1 cellular context compared by ENCODE assay signal in the genomic region with DNA sequence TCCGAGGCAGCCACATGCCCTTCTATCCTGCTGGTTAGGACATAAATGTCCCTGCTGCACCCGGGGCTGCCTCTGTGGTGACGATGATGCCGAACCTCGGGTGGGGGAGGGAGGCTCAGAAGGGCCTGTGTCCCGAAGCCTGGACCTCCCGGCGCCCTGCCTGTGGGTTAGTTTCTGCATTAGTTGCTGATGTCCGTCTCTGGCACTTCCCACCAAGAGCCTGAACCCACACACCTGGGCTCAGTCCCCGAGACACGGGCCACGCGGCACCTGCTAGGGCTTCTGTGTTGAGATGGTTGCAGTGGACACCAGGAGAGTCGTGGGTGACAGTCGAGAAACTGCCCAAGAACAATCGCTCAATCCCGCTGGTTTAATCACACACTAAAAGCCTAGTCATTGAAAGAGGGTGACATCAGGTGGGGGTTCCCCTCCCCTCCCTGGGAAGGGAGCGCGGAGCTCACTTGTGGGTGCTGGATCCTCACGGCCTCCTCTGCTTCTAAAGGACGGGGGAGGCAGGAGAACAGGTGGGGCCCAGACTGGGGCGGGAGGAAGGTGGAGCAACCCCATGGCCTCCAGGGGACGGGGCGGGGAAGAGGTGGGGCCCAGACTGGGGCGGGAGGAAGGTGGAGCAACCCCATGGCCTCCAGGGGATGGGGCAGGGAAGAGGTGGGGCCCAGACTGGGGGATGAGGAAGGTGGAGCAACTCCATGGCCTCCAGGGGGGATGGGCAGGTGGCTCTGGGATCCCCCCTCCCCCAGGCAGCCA.
TF ChIP-seq lines count a peak whose summit lies in the region.

No MANE protein-coding gene starts in this region.

TF ChIP-seq in HepG2, 621 proteins besides CTCF, POLR2A, EP300 and RAD21:
- TF ChIP-seq, protein P1, sequence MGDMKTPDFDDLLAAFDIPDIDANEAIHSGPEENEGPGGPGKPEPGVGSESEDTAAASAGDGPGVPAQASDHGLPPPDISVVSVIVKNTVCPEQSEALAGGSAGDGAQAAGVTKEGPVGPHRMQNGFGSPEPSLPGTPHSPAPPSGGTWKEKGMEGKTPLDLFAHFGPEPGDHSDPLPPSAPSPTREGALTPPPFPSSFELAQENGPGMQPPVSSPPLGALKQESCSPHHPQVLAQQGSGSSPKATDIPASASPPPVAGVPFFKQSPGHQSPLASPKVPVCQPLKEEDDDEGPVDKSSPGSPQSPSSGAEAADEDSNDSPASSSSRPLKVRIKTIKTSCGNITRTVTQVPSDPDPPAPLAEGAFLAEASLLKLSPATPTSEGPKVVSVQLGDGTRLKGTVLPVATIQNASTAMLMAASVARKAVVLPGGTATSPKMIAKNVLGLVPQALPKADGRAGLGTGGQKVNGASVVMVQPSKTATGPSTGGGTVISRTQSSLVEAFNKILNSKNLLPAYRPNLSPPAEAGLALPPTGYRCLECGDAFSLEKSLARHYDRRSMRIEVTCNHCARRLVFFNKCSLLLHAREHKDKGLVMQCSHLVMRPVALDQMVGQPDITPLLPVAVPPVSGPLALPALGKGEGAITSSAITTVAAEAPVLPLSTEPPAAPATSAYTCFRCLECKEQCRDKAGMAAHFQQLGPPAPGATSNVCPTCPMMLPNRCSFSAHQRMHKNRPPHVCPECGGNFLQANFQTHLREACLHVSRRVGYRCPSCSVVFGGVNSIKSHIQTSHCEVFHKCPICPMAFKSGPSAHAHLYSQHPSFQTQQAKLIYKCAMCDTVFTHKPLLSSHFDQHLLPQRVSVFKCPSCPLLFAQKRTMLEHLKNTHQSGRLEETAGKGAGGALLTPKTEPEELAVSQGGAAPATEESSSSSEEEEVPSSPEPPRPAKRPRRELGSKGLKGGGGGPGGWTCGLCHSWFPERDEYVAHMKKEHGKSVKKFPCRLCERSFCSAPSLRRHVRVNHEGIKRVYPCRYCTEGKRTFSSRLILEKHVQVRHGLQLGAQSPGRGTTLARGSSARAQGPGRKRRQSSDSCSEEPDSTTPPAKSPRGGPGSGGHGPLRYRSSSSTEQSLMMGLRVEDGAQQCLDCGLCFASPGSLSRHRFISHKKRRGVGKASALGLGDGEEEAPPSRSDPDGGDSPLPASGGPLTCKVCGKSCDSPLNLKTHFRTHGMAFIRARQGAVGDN (CRISPR knock-in tag; IDR thresholded peaks at IDR 0.05) = 0 out of 2 replicates have a peak, but pooled peaks have one; percentile 17
TF ChIP-seq in HepG2: peak in this region for 1; not testable (repeated sequence) for 620.
